In the genomic region with DNA sequence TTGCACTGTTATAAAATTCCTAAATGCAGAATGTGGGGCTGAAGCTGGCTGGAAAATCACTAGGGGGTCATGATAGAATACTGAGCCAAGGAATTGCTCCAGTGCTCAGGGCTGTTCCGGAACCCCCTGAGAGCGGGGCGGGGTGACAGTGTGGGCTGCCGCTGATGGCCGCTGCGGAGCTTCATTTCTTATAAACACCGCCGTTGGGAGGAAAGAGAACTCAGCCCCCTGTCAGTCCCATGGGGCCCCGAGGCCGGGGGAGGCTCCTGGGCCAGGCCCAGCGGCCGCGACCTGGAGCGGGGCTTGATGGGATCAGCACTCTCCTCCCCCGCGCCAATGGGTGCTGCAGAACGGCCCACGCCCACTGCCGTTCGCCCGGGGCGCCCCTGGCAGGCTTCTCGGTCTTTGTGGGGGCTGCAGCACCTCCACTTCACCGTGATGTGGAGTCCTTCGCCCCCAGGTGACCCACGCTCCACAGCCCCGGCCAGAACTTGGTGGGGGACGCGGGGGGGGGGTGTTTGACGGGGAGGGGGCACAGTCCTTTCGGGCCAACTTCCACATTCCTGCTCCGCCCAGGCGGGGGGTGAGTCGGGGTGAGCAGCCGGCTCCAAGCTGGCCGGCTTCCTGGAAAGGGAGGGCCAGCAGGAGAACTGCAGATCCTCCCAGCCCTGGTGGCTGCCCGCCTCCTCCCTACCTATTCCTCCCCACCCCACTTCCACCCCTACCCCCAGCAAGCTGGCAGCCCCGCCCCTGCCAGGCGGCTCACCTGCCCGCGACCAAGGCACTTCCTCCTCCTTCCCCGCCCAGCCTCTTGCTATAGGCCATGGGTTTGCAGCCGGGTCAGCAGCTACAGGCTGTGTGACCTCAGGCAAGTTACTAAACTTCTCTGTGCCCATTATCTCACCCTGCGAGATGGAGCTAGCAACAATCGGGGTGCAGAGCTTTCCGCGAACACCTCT, we compare ENCODE assay signal across 8 cellular contexts.
DNase-seq lines count a peak whose midpoint lies in the region; ATAC-seq and TF ChIP-seq lines count a peak whose summit lies in the region.

No MANE protein-coding gene starts in this region.

- ATAC-seq in GM19035 (IDR thresholded peaks at IDR 0.05; ENCODE audit: unreplicated experiment) (peak; percentile 46), HG03342 (IDR thresholded peaks at IDR 0.05; ENCODE audit: unreplicated experiment) (peak; percentile 37)

- H3K4me3 ChIP-seq in coronary artery: peak overlapping the region; percentile 68

- no peak for TF ChIP-seq CTCF in AG09319 (IDR thresholded peaks at IDR 0.05; ENCODE audit: low read depth, low read length)
- TF ChIP-seq CTCF in coronary artery (IDR thresholded peaks at IDR 0.05): no peak

- H3K27ac ChIP-seq in coronary artery: peak overlapping the region; percentile 93 to 97

- DNase-seq in AG09319 (ENCODE audit: extremely low read depth, low read depth): peak; percentile 69
- DNase-seq in NCI-H510A (lab: John Stamatoyannopoulos, UW): peak; percentile 92
- peak; percentile 91 for DNase-seq in activated CD4-positive, alpha-beta T cell treated with anti-CD3 and anti-CD28 coated beads for 48 hours
- peak; percentile 92 for DNase-seq in coronary artery (ENCODE audit: low spot score)
- DNase-seq in left kidney (ENCODE audit: low read depth, low spot score): peak; percentile 93
- peak; percentile 84 to 85 for DNase-seq in stimulated activated CD4-positive, alpha-beta T cell treated with anti-CD3 and anti-CD28 coated beads, Interleukin-2, amount 100 ng/mL, for 24 hours

Comparison
In these comparisons a context has a peak if more than half of its experiments do, and no peak if none do; other contexts are left out.
1. Peak in every context shown above with its lines: DNase-seq, ATAC-seq, H3K4me3 ChIP-seq and H3K27ac ChIP-seq.